8 cellular contexts compared by ENCODE assay signal in genomic region chr1:201648066-201648910, GRCh38.
A peak's percentile ranks its signal among the peaks of the same experiment; 100 is the strongest.
DNase-seq lines count a peak whose midpoint lies in the region; ATAC-seq and TF ChIP-seq lines count a peak whose summit lies in the region.

No MANE protein-coding gene starts in this region.

- TF ChIP-seq CTCF in heart left ventricle (IDR thresholded peaks at IDR 0.05) (no peak), psoas muscle (IDR thresholded peaks at IDR 0.05) (no peak)

- peak overlapping the region; percentile 27 for H3K4me3 Mint-ChIP-seq in activated T-helper 17 cell treated with anti-CD3 and anti-CD28 coated beads, Interleukin-2, amount 50 U/mL, for 72 hours

- H3K36me3 ChIP-seq in HUES6 (ENCODE audit: control insufficient read depth, insufficient read depth, low read length) (no peaks in the 10 kb centered on the region), heart left ventricle (peaks cover 0 to 7% (median 0%) of the 10 kb centered on the region in 9 donors), psoas muscle (ENCODE audit: insufficient read depth in 1 of 2, low read depth in 1 of 2) (no peaks in the 10 kb centered on the region)

- peak overlapping the region; percentile 79 for H3K4me3 ChIP-seq in HUES6 (ENCODE audit: low read depth, low read length)
- peak overlapping the region; percentile 36 to 93 (median 68) for H3K4me3 ChIP-seq in heart left ventricle
- peak overlapping the region; percentile 59 for H3K4me3 ChIP-seq in psoas muscle

- peaks cover 24% of the 10 kb centered on the region for H3K4me1 ChIP-seq in HUES6 (ENCODE audit: control insufficient read depth, insufficient read depth, low read length)
- peaks cover 4 to 74% (median 54%) of the 10 kb centered on the region in 12 donors for H3K4me1 ChIP-seq in heart left ventricle
- peaks cover 21% of the 10 kb centered on the region for H3K4me1 ChIP-seq in psoas muscle

- H3K27ac ChIP-seq in HUES6 (ENCODE audit: low read depth, low read length) (no peak overlapping the region), heart left ventricle (peak overlapping the region in 11 of 12 donors; percentile 63 to 94 (median 81)), psoas muscle (no peak overlapping the region)

- 1% methylated on average over 60 to 82 of the region's 82 CpGs for WGBS in heart left ventricle, 4 donors
- WGBS in psoas muscle, 3 donors: 1 to 2% (median 2%) methylated on average over 65 to 82 of the region's 82 CpGs

- H3K4me1 Mint-ChIP-seq in activated T-helper 17 cell treated with anti-CD3 and anti-CD28 coated beads, Interleukin-2, amount 50 U/mL, for 72 hours: no peaks in the 10 kb centered on the region

- H3K9me3 Mint-ChIP-seq in activated T-helper 17 cell treated with anti-CD3 and anti-CD28 coated beads, Interleukin-2, amount 50 U/mL, for 72 hours: no peaks in the 10 kb centered on the region

- no peaks in the 10 kb centered on the region for H3K36me3 Mint-ChIP-seq in activated T-helper 17 cell treated with anti-CD3 and anti-CD28 coated beads, Interleukin-2, amount 50 U/mL, for 72 hours (ENCODE audit: low read depth)

- peaks cover 28% of the 10 kb centered on the region for H3K27me3 Mint-ChIP-seq in activated T-helper 17 cell treated with anti-CD3 and anti-CD28 coated beads, Interleukin-2, amount 50 U/mL, for 72 hours

- intact Hi-C loops in heart left ventricle (cut with DNase I) (loop anchor here in 5 of 10 donors (2.0 to 10.0 kb wide), 8 partner anchors 44 to 147 kb away; no protein-coding TSS in a partner anchor), psoas muscle (cut with DNase I) (no loop called here)

- H3K27me3 ChIP-seq in HUES6 (ENCODE audit: control insufficient read depth, insufficient read depth, low read length) (peaks cover 59% of the 10 kb centered on the region), heart left ventricle (no peaks in the 10 kb centered on the region), psoas muscle (ENCODE audit: insufficient read depth in 3 of 3, low read length in 2 of 3) (peaks cover 0 to 29% (median 0%) of the 10 kb centered on the region in 3 donors)

- DNase-seq in C1 segment of cervical spinal cord (lab: John Stamatoyannopoulos, UW) (peak in 9 of 14 donors; percentile 29 to 73 (median 40)), heart left ventricle (peak; percentile 77 to 81 (median 77)), psoas muscle (peak; percentile 57 to 71), DMS114 treated with DMSO at 0.1 percent for 48 hours (lab: John Stamatoyannopoulos, UW; ENCODE audit: unreplicated experiment) (no peak)

- TF ChIP-seq POLR2A in heart left ventricle (IDR thresholded peaks at IDR 0.05): no peak

- ATAC-seq in activated T-helper 17 cell treated with anti-CD3 and anti-CD28 coated beads, Interleukin-2, amount 50 U/mL, for 72 hours (replicated peaks): no peak
- ATAC-seq in heart left ventricle (peak; percentile 73 to 78 (median 74)), psoas muscle (peak; percentile 49 to 61 (median 60)), HG03520 (IDR thresholded peaks at IDR 0.05; ENCODE audit: unreplicated experiment) (no peak), GM19455 (IDR thresholded peaks at IDR 0.05; ENCODE audit: unreplicated experiment) (no peak)

- no peaks in the 10 kb centered on the region for H3K9me3 ChIP-seq in HUES6 (ENCODE audit: control insufficient read depth, insufficient read depth, low read depth, low read length)
- no peaks in the 10 kb centered on the region for H3K9me3 ChIP-seq in heart left ventricle
- H3K9me3 ChIP-seq in psoas muscle: no peaks in the 10 kb centered on the region

- no peak overlapping the region for H3K27ac Mint-ChIP-seq in activated T-helper 17 cell treated with anti-CD3 and anti-CD28 coated beads, Interleukin-2, amount 50 U/mL, for 72 hours

- H3K9ac ChIP-seq in HUES6 (ENCODE audit: low read length): no peak overlapping the region

Comparison
In these comparisons a context has a peak if more than half of its experiments do, and no peak if none do; other contexts are left out.
1. H3K27ac ChIP-seq: peak in heart left ventricle (11 of 12); none in HUES6 (single experiment) and psoas muscle (single experiment).
2. ATAC-seq: peak in heart left ventricle (4 of 4) and psoas muscle (4 of 4); none in activated T-helper 17 cell treated with anti-CD3 and anti-CD28 coated beads, Interleukin-2, amount 50 U/mL, for 72 hours (single experiment), HG03520 (single experiment) and GM19455 (single experiment).
3. Peak in every context shown above with its lines, with median percentiles within 50 percentile points of each other: H3K4me3 ChIP-seq.